ENCODE assay signal across 8 cellular contexts in genomic region chr17:72590882-72591499, GRCh38.
A peak's percentile ranks its signal among the peaks of the same experiment; 100 is the strongest.
DNase-seq lines count a peak whose midpoint lies in the region; ATAC-seq and TF ChIP-seq lines count a peak whose summit lies in the region.

No MANE protein-coding gene starts in this region.

- H3K27ac Mint-ChIP-seq in activated naive CD4-positive, alpha-beta T cell treated with anti-CD3 and anti-CD28 coated beads, Interleukin-2, amount 10 ng/mL, durations not matched to agents 7 days and 5 days = no peak overlapping the region
- H3K27ac Mint-ChIP-seq in activated T-helper 17 cell treated with anti-CD3 and anti-CD28 coated beads, Interleukin-2, amount 50 U/mL, for 72 hours = no peak overlapping the region

- H3K36me3 Mint-ChIP-seq in activated naive CD4-positive, alpha-beta T cell treated with anti-CD3 and anti-CD28 coated beads, Interleukin-2, amount 10 ng/mL, durations not matched to agents 7 days and 5 days = peaks cover 3% of the 10 kb centered on the region
- H3K36me3 Mint-ChIP-seq in activated T-helper 17 cell treated with anti-CD3 and anti-CD28 coated beads, Interleukin-2, amount 50 U/mL, for 72 hours (ENCODE audit: low read depth) = no peaks in the 10 kb centered on the region

- CTCF ChIA-PET in activated naive CD4-positive, alpha-beta T cell treated with anti-CD3 and anti-CD28 coated beads, Interleukin-2, amount 10 ng/mL, durations not matched to agents 7 days and 5 days (lab: Charles Lee) = no interaction called here

- no peak overlapping the region for H3K27ac ChIP-seq in thoracic aorta

- peaks cover 50% of the 10 kb centered on the region for H3K4me1 Mint-ChIP-seq in activated naive CD4-positive, alpha-beta T cell treated with anti-CD3 and anti-CD28 coated beads, Interleukin-2, amount 10 ng/mL, durations not matched to agents 7 days and 5 days
- peaks cover 14% of the 10 kb centered on the region for H3K4me1 Mint-ChIP-seq in activated T-helper 17 cell treated with anti-CD3 and anti-CD28 coated beads, Interleukin-2, amount 50 U/mL, for 72 hours

- peak overlapping the region; percentile 75 for H3K4me3 ChIP-seq in iPS-18c (ENCODE audit: insufficient read depth, low read depth, low read length)
- H3K4me3 ChIP-seq in thoracic aorta = peak overlapping the region; percentile 73

- H3K9me3 ChIP-seq in iPS-18c (ENCODE audit: control insufficient read depth, insufficient read depth, low read length) (no peaks in the 10 kb centered on the region), thoracic aorta (no peaks in the 10 kb centered on the region)

- no peaks in the 10 kb centered on the region for H3K36me3 ChIP-seq in thoracic aorta

- peak overlapping the region; percentile 85 for H3K4me3 Mint-ChIP-seq in activated naive CD4-positive, alpha-beta T cell treated with anti-CD3 and anti-CD28 coated beads, Interleukin-2, amount 10 ng/mL, durations not matched to agents 7 days and 5 days
- peak overlapping the region; percentile 85 for H3K4me3 Mint-ChIP-seq in activated T-helper 17 cell treated with anti-CD3 and anti-CD28 coated beads, Interleukin-2, amount 50 U/mL, for 72 hours

- peaks cover 0 to 13% of the 10 kb centered on the region in 2 donors for H3K4me1 ChIP-seq in thoracic aorta (ENCODE audit: control insufficient read depth in 1 of 2, low read depth in 2 of 2)

- H3K27me3 Mint-ChIP-seq in activated naive CD4-positive, alpha-beta T cell treated with anti-CD3 and anti-CD28 coated beads, Interleukin-2, amount 10 ng/mL, durations not matched to agents 7 days and 5 days = peaks cover 79% of the 10 kb centered on the region
- H3K27me3 Mint-ChIP-seq in activated T-helper 17 cell treated with anti-CD3 and anti-CD28 coated beads, Interleukin-2, amount 50 U/mL, for 72 hours = peaks cover 12% of the 10 kb centered on the region

- ATAC-seq in activated T-helper 17 cell treated with anti-CD3 and anti-CD28 coated beads, Interleukin-2, amount 50 U/mL, for 72 hours (replicated peaks) = no peak
- ATAC-seq in thoracic aorta (ENCODE audit: insufficient number of reproducible peaks, low FRiP score, low read depth) (no peak), HG02610 (IDR thresholded peaks at IDR 0.05; ENCODE audit: unreplicated experiment) (no peak)

- TF ChIP-seq CTCF in thoracic aorta (IDR thresholded peaks at IDR 0.05) = no peak

- DNase-seq in activated naive CD4-positive, alpha-beta T cell treated with anti-CD3 and anti-CD28 coated beads, Interleukin-2, amount 10 ng/mL, durations not matched to agents 7 days and 5 days = no peak
- no peak for DNase-seq in activated naive CD4-positive, alpha-beta T cell treated with Interleukin-2 at 50 U/mL for 16 hours
- DNase-seq in thoracic aorta (ENCODE audit: low spot score) = no peak
- DNase-seq in COLO668 (lab: John Stamatoyannopoulos, UW; ENCODE audit: unreplicated experiment) = no peak
- no peak for DNase-seq in activated gamma-delta T cell (lab: John Stamatoyannopoulos, UW)

- no peaks in the 10 kb centered on the region for H3K9me3 Mint-ChIP-seq in activated naive CD4-positive, alpha-beta T cell treated with anti-CD3 and anti-CD28 coated beads, Interleukin-2, amount 10 ng/mL, durations not matched to agents 7 days and 5 days
- H3K9me3 Mint-ChIP-seq in activated T-helper 17 cell treated with anti-CD3 and anti-CD28 coated beads, Interleukin-2, amount 50 U/mL, for 72 hours = no peaks in the 10 kb centered on the region

- no peaks in the 10 kb centered on the region for H3K27me3 ChIP-seq in thoracic aorta (replicated peaks; ENCODE audit: insufficient read depth)
